Comparison of ENCODE assay signal across 1 cellular context in genomic region chr5:178207917-178208280, GRCh38.
TF ChIP-seq lines count a peak whose summit lies in the region.

No MANE protein-coding gene starts in this region.

TF ChIP-seq in HepG2, 621 proteins besides CTCF, POLR2A, EP300 and RAD21:
- no peak for TF ChIP-seq HMGXB3 (CRISPR knock-in tag; IDR thresholded peaks at IDR 0.05; ENCODE audit: borderline replicate concordance)
- no peak for TF ChIP-seq ZNF780A (CRISPR knock-in tag; IDR thresholded peaks at IDR 0.05)
- TF ChIP-seq FOSL1 (CRISPR knock-in tag; IDR thresholded peaks at IDR 0.05; ENCODE audit: borderline replicate concordance) = no peak
- no peak for TF ChIP-seq TRAFD1 (CRISPR knock-in tag; IDR thresholded peaks at IDR 0.05; ENCODE audit: borderline replicate concordance)
- no peak for TF ChIP-seq CENPX (CRISPR knock-in tag; IDR thresholded peaks at IDR 0.05)
- no peak for TF ChIP-seq NAIF1 (CRISPR knock-in tag; IDR thresholded peaks at IDR 0.05; ENCODE audit: borderline replicate concordance)
- no peak for TF ChIP-seq ZNF746 (CRISPR knock-in tag; IDR thresholded peaks at IDR 0.05)
- TF ChIP-seq PRDM4 (CRISPR knock-in tag; IDR thresholded peaks at IDR 0.05; ENCODE audit: borderline replicate concordance) = no peak
- TF ChIP-seq ZBTB39 (CRISPR knock-in tag; IDR thresholded peaks at IDR 0.05) = no peak
- no peak for TF ChIP-seq USF2 (IDR thresholded peaks at IDR 0.05; ENCODE audit: low read depth, low read length)
- TF ChIP-seq USF2 (CRISPR knock-in tag; IDR thresholded peaks at IDR 0.05; ENCODE audit: borderline replicate concordance) = no peak
- TF ChIP-seq ATF4 (CRISPR knock-in tag; IDR thresholded peaks at IDR 0.05) = no peak
- TF ChIP-seq ZBTB46 (CRISPR knock-in tag; IDR thresholded peaks at IDR 0.05; ENCODE audit: borderline replicate concordance) = no peak
- no peak for TF ChIP-seq ZFP82 (CRISPR knock-in tag; IDR thresholded peaks at IDR 0.05; ENCODE audit: borderline replicate concordance)
- no peak for TF ChIP-seq ELK4 (CRISPR knock-in tag; IDR thresholded peaks at IDR 0.05; ENCODE audit: borderline replicate concordance)
- TF ChIP-seq ZSCAN21 (CRISPR knock-in tag; IDR thresholded peaks at IDR 0.05; ENCODE audit: borderline replicate concordance) = no peak
- no peak for TF ChIP-seq XBP1 (CRISPR knock-in tag; IDR thresholded peaks at IDR 0.05)
- no peak for TF ChIP-seq ATF2 (CRISPR knock-in tag; IDR thresholded peaks at IDR 0.05)
- no peak for TF ChIP-seq PAX8 (CRISPR knock-in tag; IDR thresholded peaks at IDR 0.05; ENCODE audit: borderline replicate concordance)
